In genomic region chr7:129998446-129998845, GRCh38 we compare ENCODE assay signal across 18 cellular contexts. TPM values are rescaled to one million over a fixed set of nuclear protein-coding genes. Genes with fewer than 3 reads are reported as not detected.
DNase-seq lines count a peak whose midpoint lies in the region; ATAC-seq and TF ChIP-seq lines count a peak whose summit lies in the region.
"Had no signal": no experiment of that assay in that cellular context is flagged by ENCODE, and none has a peak within 500 bp of the region (broad histone marks: within the 10 kb centered on the region; RNA-seq: fewer than 3 reads in every experiment).

No MANE protein-coding gene starts in this region.

- H3K4me1 ChIP-seq in neuronal stem cell (ENCODE audit: control insufficient read depth in 2 of 2, insufficient read depth in 1 of 2, low read depth in 1 of 2, low read length in 2 of 2): no peaks in the 10 kb centered on the region

- no peaks in the 10 kb centered on the region for H3K36me3 Mint-ChIP-seq in WTC11
- no peaks in the 10 kb centered on the region for H3K36me3 Mint-ChIP-seq in nephron progenitor cell (ENCODE audit: low read depth)
- H3K36me3 Mint-ChIP-seq in progenitor cell of endocrine pancreas (ENCODE audit: insufficient read depth): no peaks in the 10 kb centered on the region
- no peaks in the 10 kb centered on the region for H3K36me3 Mint-ChIP-seq in mesothelial cell of epicardium
- H3K36me3 Mint-ChIP-seq: CD4-positive, alpha-beta memory T cell had no signal

- no peak overlapping the region for H3K9ac ChIP-seq in neuronal stem cell (ENCODE audit: low read depth, low read length, poor library complexity)

- peak overlapping the region; percentile 55 for H2BK15ac ChIP-seq in neuronal stem cell (ENCODE audit: low read length)

- H2BK12ac ChIP-seq in neuronal stem cell (ENCODE audit: low read length): no peak overlapping the region

- H3K36me3 ChIP-seq in neuronal stem cell (replicated peaks in 1 of 2; ENCODE audit: control insufficient read depth in 2 of 2, insufficient read depth in 2 of 2, low read length in 2 of 2): no peaks in the 10 kb centered on the region

- H3K4me3 Mint-ChIP-seq in WTC11 (no peak overlapping the region), nephron progenitor cell (no peak overlapping the region), progenitor cell of endocrine pancreas (ENCODE audit: low read depth) (no peak overlapping the region), mesothelial cell of epicardium (no peak overlapping the region)
- H3K4me3 Mint-ChIP-seq: CD4-positive, alpha-beta memory T cell; GM23338; H9 had no signal

- H3K4me1 Mint-ChIP-seq in WTC11 (no peaks in the 10 kb centered on the region), nephron progenitor cell (peaks cover 5% of the 10 kb centered on the region), progenitor cell of endocrine pancreas (ENCODE audit: low read depth) (no peaks in the 10 kb centered on the region), mesothelial cell of epicardium (no peaks in the 10 kb centered on the region)
- H3K4me1 Mint-ChIP-seq: CD4-positive, alpha-beta memory T cell; GM23338; H9 had no signal

- H2AFZ ChIP-seq in neuronal stem cell (ENCODE audit: low read length): no peak overlapping the region
- H2AFZ ChIP-seq: GM23338 had no signal

- H4K91ac ChIP-seq in neuronal stem cell (ENCODE audit: low read depth, low read length, poor library complexity): no peak overlapping the region

- no peak overlapping the region for H3K23ac ChIP-seq in neuronal stem cell (ENCODE audit: low read depth, low read length, poor library complexity)

- no peak overlapping the region for H4K8ac ChIP-seq in neuronal stem cell (ENCODE audit: low read depth, low read length)

- no CpG with 5 or more reads among the region's 5 CpGs for WGBS in neuronal stem cell (ENCODE audit: extremely low coverage in 2 of 2, insufficient read length in 2 of 2, insufficient replicate concordance in 1 of 2), 2 donors

- TF ChIP-seq CTCF in WTC11 (IDR thresholded peaks at IDR 0.05) (no peak), nephron progenitor cell (IDR thresholded peaks at IDR 0.05) (no peak), progenitor cell of endocrine pancreas (IDR thresholded peaks at IDR 0.05; ENCODE audit: unreplicated experiment) (no peak), mesothelial cell of epicardium (IDR thresholded peaks at IDR 0.05; ENCODE audit: unreplicated experiment) (no peak)

- H3K79me1 ChIP-seq in neuronal stem cell (ENCODE audit: low read depth, low read length): no peaks in the 10 kb centered on the region

- no peak overlapping the region for H3K4me2 ChIP-seq in neuronal stem cell (ENCODE audit: insufficient read depth, low read length, poor library complexity, severe bottlenecking)
- H3K4me2 ChIP-seq: GM23338 had no signal

- no peaks in the 10 kb centered on the region for H3K27me3 ChIP-seq in neuronal stem cell (ENCODE audit: control insufficient read depth in 3 of 3, insufficient read depth in 3 of 3, low read depth in 1 of 3, low read length in 3 of 3)

- H3K9me3 Mint-ChIP-seq in WTC11: peaks cover 5% of the 10 kb centered on the region; the same call in 1 of the 2 replicates
- H3K9me3 Mint-ChIP-seq in nephron progenitor cell: no peaks in the 10 kb centered on the region
- no peaks in the 10 kb centered on the region for H3K9me3 Mint-ChIP-seq in progenitor cell of endocrine pancreas (ENCODE audit: low read depth)
- H3K9me3 Mint-ChIP-seq in mesothelial cell of epicardium: no peaks in the 10 kb centered on the region
- H3K9me3 Mint-ChIP-seq: CD4-positive, alpha-beta memory T cell; GM23338; H9 had no signal

- H3K4ac ChIP-seq in neuronal stem cell (ENCODE audit: low read length): no peak overlapping the region

- ATAC-seq in WTC11 (no peak), GM21526 (IDR thresholded peaks at IDR 0.05; ENCODE audit: low FRiP score, unreplicated experiment) (no peak), GM18873 (IDR thresholded peaks at IDR 0.05; ENCODE audit: low FRiP score, unreplicated experiment) (no peak), HG03460 (IDR thresholded peaks at IDR 0.05; ENCODE audit: unreplicated experiment) (no peak)
- ATAC-seq: GM23338, HCT116 had no signal

- H2BK120ac ChIP-seq in neuronal stem cell (ENCODE audit: low read depth, low read length): no peak overlapping the region

- no peak overlapping the region for H3K27ac ChIP-seq in neuronal stem cell (replicated peaks; ENCODE audit: low read length)

- H3K14ac ChIP-seq in neuronal stem cell (ENCODE audit: low read length): no peak overlapping the region

- H3K18ac ChIP-seq in neuronal stem cell (ENCODE audit: low read length): no peak overlapping the region

- H3K4me3 ChIP-seq in neuronal stem cell (ENCODE audit: low read length in 2 of 2): no peak overlapping the region
- H3K4me3 ChIP-seq: GM23338 had no signal

- DNase-seq in WTC11 (ENCODE audit: low spot score): no peak
- no peak for DNase-seq in nephron progenitor cell
- no peak for DNase-seq in neuronal stem cell (ENCODE audit: low spot score)
- no peak for DNase-seq in progenitor cell of endocrine pancreas (ENCODE audit: low spot score, unreplicated experiment)
- DNase-seq in mesothelial cell of epicardium (ENCODE audit: low spot score in 2 of 2, unreplicated experiment in 2 of 2): no peak
- DNase-seq: C1 segment of cervical spinal cord; Calu3; CD4-positive, alpha-beta memory T cell; COR-L47; DMS53; DMS79 treated with DMSO at 0.1 percent for 48 hours; GF-D8; H9 had no signal

- no peaks in the 10 kb centered on the region for H3K9me3 ChIP-seq in neuronal stem cell (replicated peaks in 1 of 2; ENCODE audit: control insufficient read depth in 2 of 2, insufficient read depth in 1 of 2, low read depth in 1 of 2, low read length in 2 of 2)

- H2AK5ac ChIP-seq in neuronal stem cell (ENCODE audit: low read depth, low read length): no peak overlapping the region

- H3K27ac Mint-ChIP-seq in WTC11: peak overlapping the region; percentile 7; the same call in 1 of the 2 replicates
- peak overlapping the region; percentile 34 for H3K27ac Mint-ChIP-seq in nephron progenitor cell
- peak overlapping the region; percentile 33 for H3K27ac Mint-ChIP-seq in progenitor cell of endocrine pancreas
- H3K27ac Mint-ChIP-seq in mesothelial cell of epicardium: no peak overlapping the region
- H3K27ac Mint-ChIP-seq: CD4-positive, alpha-beta memory T cell; GM23338; H9 had no signal

- no peak overlapping the region for H2BK5ac ChIP-seq in neuronal stem cell (ENCODE audit: low read length)

- H3K27me3 Mint-ChIP-seq in WTC11 (ENCODE audit: low read depth) (no peaks in the 10 kb centered on the region), nephron progenitor cell (ENCODE audit: low read depth, poor library complexity) (peaks cover 4% of the 10 kb centered on the region), progenitor cell of endocrine pancreas (no peaks in the 10 kb centered on the region), mesothelial cell of epicardium (ENCODE audit: low read depth) (no peaks in the 10 kb centered on the region)
- H3K27me3 Mint-ChIP-seq: CD4-positive, alpha-beta memory T cell had no signal

- CTCF ChIA-PET in WTC11 (lab: Charles Lee): interaction anchor here (1.8 kb wide), 1 partner anchor 12 kb away, joined by 6 read pairs; no protein-coding TSS in a partner anchor

- POLR2A ChIA-PET in WTC11 (lab: Charles Lee): no interaction called here

TF ChIP-seq in WTC11, 78 proteins besides CTCF, POLR2A, EP300 and RAD21:
- no peak for TF ChIP-seq ATF3 (CRISPR knock-in tag; conservative IDR thresholded peaks at IDR 0.05)
- no peak for TF ChIP-seq GRHL2 (CRISPR knock-in tag; IDR thresholded peaks at IDR 0.05; ENCODE audit: insufficient replicate concordance, severe bottlenecking)

RNA-seq across cellular contexts. Expression of gene UBE2H, which starts 45.7 kb away (rescaled TPM):
- total RNA-seq in WTC11 (2021): 55.0 to 65.8 TPM (median 63.4 TPM) in 3 replicates
- 114 TPM for polyA plus RNA-seq in neuronal stem cell (2013, experiment 1 of 2)
- 116 TPM for polyA plus RNA-seq in neuronal stem cell (2013, experiment 2 of 2)
- total RNA-seq in progenitor cell of endocrine pancreas: 87.6 and 99.1 TPM in 2 replicates
- total RNA-seq in mesothelial cell of epicardium: 95.9 to 104 TPM (median 99.1 TPM) in 3 replicates

RNA-seq across cellular contexts. Expression of gene ZC3HC1, which starts 52.7 kb away (rescaled TPM):
- total RNA-seq in WTC11 (2021) (27.8 to 31.6 TPM (median 28.7 TPM) in 3 replicates), progenitor cell of endocrine pancreas (31.1 and 32.0 TPM in 2 replicates), mesothelial cell of epicardium (21.0 to 25.7 TPM (median 22.4 TPM) in 3 replicates)
- 21.4 TPM for polyA plus RNA-seq in neuronal stem cell (2013, experiment 1 of 2)
- 20.0 TPM for polyA plus RNA-seq in neuronal stem cell (2013, experiment 2 of 2)
